Comparison of ENCODE assay signal across 21 cellular contexts in genomic region chr11:104000798-104001197, GRCh38. TPM values are rescaled to one million over a fixed set of nuclear protein-coding genes. Genes with fewer than 3 reads are reported as not detected.
DNase-seq lines count a peak whose midpoint lies in the region; ATAC-seq and TF ChIP-seq lines count a peak whose summit lies in the region.
"Had no signal": no experiment of that assay in that cellular context is flagged by ENCODE, and none has a peak within 500 bp of the region (broad histone marks: within the 10 kb centered on the region; RNA-seq: fewer than 3 reads in every experiment).

No MANE protein-coding gene starts in this region.

- no peak for TF ChIP-seq CTCF in fibroblast of lung (conservative IDR thresholded peaks at IDR 0.05 in 1 of 2, IDR thresholded peaks at IDR 0.05 in 1 of 2; ENCODE audit: low read depth in 1 of 2, low read length in 2 of 2)
- TF ChIP-seq CTCF in ascending aorta (IDR thresholded peaks at IDR 0.05) = no peak

- H3K4me3 ChIP-seq in fibroblast of lung (replicated peaks in 1 of 4; ENCODE audit: control extremely low read depth in 1 of 4, insufficient read depth in 1 of 4, low read depth in 3 of 4, low read length in 4 of 4) (no peak overlapping the region), ascending aorta (no peak overlapping the region)
- H3K4me3 ChIP-seq: K562 had no signal

- no peak overlapping the region for H3K9ac ChIP-seq in fibroblast of lung (ENCODE audit: insufficient read depth, low read length)
- H3K9ac ChIP-seq: SK-N-SH had no signal

- DNase-seq in left cardiac atrium (no peak), Right ventricle myocardium inferior (ENCODE audit: missing footprints) (no peak), amniotic epithelial cell (ENCODE audit: low read depth) (peak; percentile 75), fibroblast of lung (ENCODE audit: low read depth in 2 of 2) (peak; percentile 55 to 81), stromal cell of bone marrow (ENCODE audit: low read depth) (peak; percentile 66), KBM-7 (no peak), ascending aorta (ENCODE audit: low spot score in 2 of 2) (no peak)
- DNase-seq: Caco-2, DMS53, HFFc6, NCI-H1092, NCI-H345, NCI-H774, SK-N-SH had no signal

- H2AFZ ChIP-seq in fibroblast of lung (ENCODE audit: low read length) = no peak overlapping the region

- H3K36me3 ChIP-seq in fibroblast of lung (ENCODE audit: control insufficient read depth, insufficient read depth, low read length) (no peaks in the 10 kb centered on the region), ascending aorta (no peaks in the 10 kb centered on the region)

- in situ Hi-C loops in KBM-7 (cut with MboI; ENCODE audit: low pct_unique_long_range_greater_than_20kb, low sequenced_read_pairs) = no loop called here

- H3K4me1 ChIP-seq in fibroblast of lung (ENCODE audit: control insufficient read depth, extremely low read depth, insufficient read depth, low read length) = peaks cover 2% of the 10 kb centered on the region
- H3K4me1 ChIP-seq in ascending aorta = no peaks in the 10 kb centered on the region

- H3K9me3 ChIP-seq in fibroblast of lung (ENCODE audit: control insufficient read depth, insufficient read depth, low read depth, low read length) (no peaks in the 10 kb centered on the region), ascending aorta (no peaks in the 10 kb centered on the region)
- H3K9me3 ChIP-seq: Caco-2, SK-N-SH had no signal

- ATAC-seq in left cardiac atrium (peak; percentile 23 to 45), Right ventricle myocardium inferior (no peak), HG02642 (IDR thresholded peaks at IDR 0.05; ENCODE audit: poor library complexity, unreplicated experiment) (no peak)
- ATAC-seq: K562 had no signal

- no peaks in the 10 kb centered on the region for H3K27me3 ChIP-seq in fibroblast of lung (ENCODE audit: control insufficient read depth, insufficient read depth, low read length)
- no peaks in the 10 kb centered on the region for H3K27me3 ChIP-seq in ascending aorta

- H4K20me1 ChIP-seq in fibroblast of lung (ENCODE audit: control insufficient read depth, extremely low read depth, insufficient read depth, low read length) = no peaks in the 10 kb centered on the region

- no peak overlapping the region for H3K27ac ChIP-seq in fibroblast of lung (ENCODE audit: insufficient read depth, low read length)
- no peak overlapping the region for H3K27ac ChIP-seq in ascending aorta
- H3K27ac ChIP-seq: 22Rv1, HL-60 had no signal

- intact Hi-C loops in left cardiac atrium (cut with DNase I) (no loop called here), Right ventricle myocardium inferior (cut with DNase I) (no loop called here), ascending aorta (cut with DNase I) (no loop called here)

- H3K4me2 ChIP-seq in fibroblast of lung (ENCODE audit: extremely low read depth, insufficient read depth, low read length) = no peak overlapping the region
- H3K4me2 ChIP-seq: SK-N-SH had no signal

- H3K79me2 ChIP-seq in fibroblast of lung (ENCODE audit: control insufficient read depth, insufficient read depth, low read length) = no peaks in the 10 kb centered on the region

RNA-seq across cellular contexts. Expression of gene DDI1, which starts 35.6 kb away (rescaled TPM):
- total RNA-seq in left cardiac atrium = not detected
- not detected for total RNA-seq in Right ventricle myocardium inferior
- total RNA-seq in fibroblast of lung = not detected in 2 replicates
- polyA plus RNA-seq in fibroblast of lung = not detected in 2 replicates
- not detected in 2 replicates for polyA plus RNA-seq in fibroblast of lung (2012)
- not detected in 2 replicates for polyA minus RNA-seq in fibroblast of lung (ENCODE audit: low replicate concordance)
- total RNA-seq in ascending aorta = not detected
- total RNA-seq: Caco-2, G401, H1, HFFc6, K562, MCF 10A had no signal
- polyA plus RNA-seq: H1, K562, SK-N-SH had no signal

Comparison
In these comparisons a context has a peak if more than half of its experiments do, and no peak if none do; other contexts are left out.
1. ATAC-seq: peak in left cardiac atrium (2 of 2); none in Right ventricle myocardium inferior (single experiment) and HG02642 (single experiment).
2. DNase-seq: peak in amniotic epithelial cell (single experiment), fibroblast of lung (2 of 2) and stromal cell of bone marrow (single experiment); none in left cardiac atrium (single experiment), Right ventricle myocardium inferior (single experiment), KBM-7 (single experiment) and ascending aorta (0 of 2).